Comparison of ENCODE assay signal across 22 cellular contexts in the genomic region with DNA sequence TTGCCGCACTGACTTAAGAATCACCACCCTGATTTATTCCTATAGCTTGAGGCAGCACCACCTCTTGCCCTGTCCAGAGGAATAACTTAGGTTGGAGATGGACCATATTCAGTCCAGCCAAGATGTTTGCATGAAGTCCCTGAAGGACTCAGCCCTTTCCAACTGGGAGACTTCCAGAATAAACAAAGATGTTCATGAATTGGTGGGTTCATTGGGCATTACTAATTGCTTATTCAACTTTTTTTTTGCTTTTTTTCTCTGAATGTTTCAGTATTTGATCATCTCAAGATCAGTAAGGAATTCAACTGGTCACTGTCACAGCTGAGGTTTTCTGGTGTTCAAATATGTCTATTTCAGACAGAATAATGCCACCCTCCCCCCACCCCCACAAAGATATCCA.
DNase-seq lines count a peak whose midpoint lies in the region; ATAC-seq lines count a peak whose summit lies in the region.
"Had no signal": no experiment of that assay in that cellular context is flagged by ENCODE, and none has a peak within 500 bp of the region (broad histone marks: within the 10 kb centered on the region; RNA-seq: fewer than 3 reads in every experiment).

No MANE protein-coding gene starts in this region.

- no peak overlapping the region for H2BK5ac ChIP-seq in mesenchymal stem cell (ENCODE audit: low read depth, low read length, poor library complexity, severe bottlenecking)

- DNase-seq in ELR (ENCODE audit: low read depth) = peak; percentile 86
- DNase-seq in NCI-H446 treated with DMSO at 0.1 percent for 48 hours (lab: John Stamatoyannopoulos, UW) = peak; percentile 17
- DNase-seq in dedifferentiated amniotic fluid mesenchymal stem cell (ENCODE audit: extremely low spot score) = peak; percentile 43
- no peak for DNase-seq in mesenchymal stem cell
- DNase-seq in CD4-positive, alpha-beta memory T cell = no peak
- no peak for DNase-seq in stimulated activated CD4-positive, alpha-beta T cell treated with anti-CD3 and anti-CD28 coated beads, Interleukin-15, amount 100 ng/mL, for 24 hours
- DNase-seq: activated CD4-positive, alpha-beta T cell treated with anti-CD3 and anti-CD28 coated beads, Interleukin-2, amount 10 ng/mL, durations not matched to agents 24 days and 14 days; activated naive CD8-positive, alpha-beta T cell treated with anti-CD3 and anti-CD28 coated beads, Interleukin-2, amount 50 U/mL, for 24 hours; Calu3; effector CD4-positive, alpha-beta T cell; H9; hypothalamus; naive B cell; NCI-H2029 treated with DMSO at 0.1 percent for 48 hours; NK-92 treated with Interleukin-12 subunit alpha and Interleukin-12 subunit beta, amount 100 ng/mL, for 24 hours; posterior cingulate gyrus; upper lobe of left lung had no signal

- intact Hi-C loops in CD4-positive, alpha-beta memory T cell (cut with micrococcal nuclease) = no loop called here

- no peak overlapping the region for H3K4me3 ChIP-seq in mesenchymal stem cell (ENCODE audit: insufficient read depth in 1 of 2, low read depth in 1 of 2, low read length in 2 of 2)
- H3K4me3 ChIP-seq in CD4-positive, alpha-beta memory T cell (ENCODE audit: low read length in 2 of 2) = no peak overlapping the region
- H3K4me3 ChIP-seq: upper lobe of left lung had no signal

- H2BK120ac ChIP-seq in mesenchymal stem cell (ENCODE audit: low read depth, low read length) = no peak overlapping the region

- no peak overlapping the region for H2AFZ ChIP-seq in mesenchymal stem cell (ENCODE audit: low read depth, low read length)

- H3K4me1 ChIP-seq in mesenchymal stem cell (ENCODE audit: control insufficient read depth, insufficient read depth, low read depth, low read length) = peaks cover 1% of the 10 kb centered on the region
- H3K4me1 ChIP-seq in CD4-positive, alpha-beta memory T cell (ENCODE audit: insufficient read depth, low read length) = no peaks in the 10 kb centered on the region
- H3K4me1 ChIP-seq: upper lobe of left lung had no signal

- H3K36me3 Mint-ChIP-seq in CD4-positive, alpha-beta memory T cell = no peaks in the 10 kb centered on the region
- H3K36me3 Mint-ChIP-seq: naive B cell had no signal

- CTCF ChIA-PET in CD4-positive, alpha-beta memory T cell (lab: Charles Lee; ENCODE audit: partially characterized antibody) = no interaction called here

- WGBS in mesenchymal stem cell = 93% methylated on average over 1 of the region's 1 CpG

- no peak overlapping the region for H3K27ac Mint-ChIP-seq in CD4-positive, alpha-beta memory T cell
- H3K27ac Mint-ChIP-seq: activated CD4-positive, alpha-beta T cell treated with anti-CD3 and anti-CD28 coated beads, Interleukin-2, amount 10 ng/mL, durations not matched to agents 24 days and 14 days; activated naive CD8-positive, alpha-beta T cell treated with anti-CD3 and anti-CD28 coated beads, Interleukin-2, amount 50 U/mL, for 24 hours; B cell; H9; naive B cell had no signal

- no peaks in the 10 kb centered on the region for H3K27me3 ChIP-seq in mesenchymal stem cell (ENCODE audit: control insufficient read depth in 1 of 2, insufficient read depth in 1 of 2, low read length in 2 of 2)
- H3K27me3 ChIP-seq in CD4-positive, alpha-beta memory T cell (ENCODE audit: insufficient read depth, low read length) = no peaks in the 10 kb centered on the region
- H3K27me3 ChIP-seq: upper lobe of left lung had no signal

- H3K18ac ChIP-seq in mesenchymal stem cell (ENCODE audit: low read depth in 1 of 2, low read length in 2 of 2) = no peak overlapping the region

- ATAC-seq in HG02884 (IDR thresholded peaks at IDR 0.05; ENCODE audit: unreplicated experiment) (no peak), HG02678 (IDR thresholded peaks at IDR 0.05; ENCODE audit: unreplicated experiment) (no peak)
- ATAC-seq: activated naive CD8-positive, alpha-beta T cell treated with anti-CD3 and anti-CD28 coated beads, Interleukin-2, amount 50 U/mL, for 24 hours had no signal

- peaks cover 12% of the 10 kb centered on the region for H3K9me3 ChIP-seq in mesenchymal stem cell (ENCODE audit: control insufficient read depth, low read length)
- peaks cover 0 to 5% of the 10 kb centered on the region in 2 donors for H3K9me3 ChIP-seq in CD4-positive, alpha-beta memory T cell (ENCODE audit: control insufficient read depth in 1 of 2, low read length in 2 of 2)

- no peak overlapping the region for H3K4ac ChIP-seq in mesenchymal stem cell (ENCODE audit: low read depth in 1 of 2, low read length in 2 of 2)

- H3K4me2 ChIP-seq in mesenchymal stem cell (ENCODE audit: low read length, poor library complexity, severe bottlenecking) = no peak overlapping the region

- POLR2A ChIA-PET in CD4-positive, alpha-beta memory T cell (lab: Charles Lee; ENCODE audit: partially characterized antibody) = no interaction called here

- H3K4me3 Mint-ChIP-seq in CD4-positive, alpha-beta memory T cell = no peak overlapping the region
- H3K4me3 Mint-ChIP-seq: activated CD4-positive, alpha-beta T cell treated with anti-CD3 and anti-CD28 coated beads, Interleukin-2, amount 10 ng/mL, durations not matched to agents 24 days and 14 days; activated naive CD8-positive, alpha-beta T cell treated with anti-CD3 and anti-CD28 coated beads, Interleukin-2, amount 50 U/mL, for 24 hours; B cell; central memory CD8-positive, alpha-beta T cell; H9; naive B cell had no signal

- no peak overlapping the region for H4K91ac ChIP-seq in mesenchymal stem cell (ENCODE audit: low read length)

- no peaks in the 10 kb centered on the region for H3K79me1 ChIP-seq in mesenchymal stem cell (replicated peaks; ENCODE audit: low read length, poor library complexity, severe bottlenecking)

- H3K14ac ChIP-seq in mesenchymal stem cell (ENCODE audit: low read length in 2 of 2) = no peak overlapping the region

- H3K23ac ChIP-seq in mesenchymal stem cell (ENCODE audit: low read length in 2 of 2) = no peak overlapping the region

- H4K8ac ChIP-seq in mesenchymal stem cell (ENCODE audit: low read length) = no peak overlapping the region

- no peak overlapping the region for H2BK15ac ChIP-seq in mesenchymal stem cell (ENCODE audit: low read depth, poor library complexity, severe bottlenecking)

- H3K27ac ChIP-seq in mesenchymal stem cell (ENCODE audit: low read length, poor library complexity, severe bottlenecking) = peak overlapping the region; percentile 33
- H3K27ac ChIP-seq in CD4-positive, alpha-beta memory T cell (ENCODE audit: low read depth, low read length) = no peak overlapping the region
- H3K27ac ChIP-seq: HL-60, upper lobe of left lung had no signal

- no peak overlapping the region for H3K9ac ChIP-seq in mesenchymal stem cell (ENCODE audit: low read length)

- H3K4me1 Mint-ChIP-seq in CD4-positive, alpha-beta memory T cell = no peaks in the 10 kb centered on the region
- H3K4me1 Mint-ChIP-seq: activated CD4-positive, alpha-beta T cell treated with anti-CD3 and anti-CD28 coated beads, Interleukin-2, amount 10 ng/mL, durations not matched to agents 24 days and 14 days; activated naive CD8-positive, alpha-beta T cell treated with anti-CD3 and anti-CD28 coated beads, Interleukin-2, amount 50 U/mL, for 24 hours; B cell; central memory CD8-positive, alpha-beta T cell; naive B cell had no signal

- H3K9me3 Mint-ChIP-seq in CD4-positive, alpha-beta memory T cell = peaks cover 0 to 21% (median 14%) of the 10 kb centered on the region in 8 donors
- H3K9me3 Mint-ChIP-seq: activated CD4-positive, alpha-beta T cell treated with anti-CD3 and anti-CD28 coated beads, Interleukin-2, amount 10 ng/mL, durations not matched to agents 24 days and 14 days had no signal

- H2BK12ac ChIP-seq in mesenchymal stem cell (ENCODE audit: low read length in 2 of 2) = no peak overlapping the region

- H2AK5ac ChIP-seq in mesenchymal stem cell (ENCODE audit: low read length, severe bottlenecking) = no peak overlapping the region

- H3K27me3 Mint-ChIP-seq in CD4-positive, alpha-beta memory T cell = no peaks in the 10 kb centered on the region
- H3K27me3 Mint-ChIP-seq: activated CD4-positive, alpha-beta T cell treated with anti-CD3 and anti-CD28 coated beads, Interleukin-2, amount 10 ng/mL, durations not matched to agents 24 days and 14 days; activated naive CD8-positive, alpha-beta T cell treated with anti-CD3 and anti-CD28 coated beads, Interleukin-2, amount 50 U/mL, for 24 hours; B cell; central memory CD8-positive, alpha-beta T cell; naive B cell had no signal

- H3K36me3 ChIP-seq in mesenchymal stem cell (ENCODE audit: control insufficient read depth in 1 of 2, insufficient read depth in 2 of 2, low read depth in 1 of 2, low read length in 2 of 2) = no peaks in the 10 kb centered on the region
- no peaks in the 10 kb centered on the region for H3K36me3 ChIP-seq in CD4-positive, alpha-beta memory T cell (ENCODE audit: insufficient read depth, low read length)
- H3K36me3 ChIP-seq: upper lobe of left lung had no signal

Comparison
In these comparisons a context has a peak if more than half of its experiments do, and no peak if none do; other contexts are left out.
1. DNase-seq: peak in ELR (single experiment), NCI-H446 treated with DMSO at 0.1 percent for 48 hours (single experiment) and dedifferentiated amniotic fluid mesenchymal stem cell (single experiment); none in mesenchymal stem cell (single experiment), CD4-positive, alpha-beta memory T cell (0 of 5) and stimulated activated CD4-positive, alpha-beta T cell treated with anti-CD3 and anti-CD28 coated beads, Interleukin-15, amount 100 ng/mL, for 24 hours (single experiment).